In genomic region chr3:25045291-25045690, GRCh38 we compare ENCODE assay signal across 14 cellular contexts.
DNase-seq lines count a peak whose midpoint lies in the region; ATAC-seq and TF ChIP-seq lines count a peak whose summit lies in the region.
"Had no signal": no experiment of that assay in that cellular context is flagged by ENCODE, and none has a peak within 500 bp of the region (broad histone marks: within the 10 kb centered on the region; RNA-seq: fewer than 3 reads in every experiment).

No MANE protein-coding gene starts in this region.

- ATAC-seq in heart left ventricle: peak; percentile 86 to 91 (median 88)
- ATAC-seq in GM19452 (IDR thresholded peaks at IDR 0.05; ENCODE audit: unreplicated experiment): no peak
- ATAC-seq: GM12878 had no signal

- H3K4me3 ChIP-seq in heart left ventricle: no peak overlapping the region
- H3K4me3 ChIP-seq: GM12878 had no signal

- TF ChIP-seq CTCF in heart left ventricle (IDR thresholded peaks at IDR 0.05) (no peak), nephron (IDR thresholded peaks at IDR 0.05; ENCODE audit: unreplicated experiment in 3 of 3) (no peak)

- no peaks in the 10 kb centered on the region for H3K9me3 ChIP-seq in heart left ventricle

- intact Hi-C loops in heart left ventricle (cut with DNase I): loop anchor here in 4 of 10 donors (5.0 to 10.0 kb wide), 3 partner anchors 107 to 380 kb away; partner anchors contain the start of gene RARB (in 1 of the 4)

- H3K4me1 Mint-ChIP-seq in nephron: peaks cover 43% of the 10 kb centered on the region
- H3K4me1 Mint-ChIP-seq: activated naive CD8-positive, alpha-beta T cell treated with anti-CD3 and anti-CD28 coated beads for 36 hours had no signal

- H3K9me3 Mint-ChIP-seq in nephron: peaks cover 6% of the 10 kb centered on the region
- H3K9me3 Mint-ChIP-seq: dendritic cell treated with granulocyte-macrophage colony-stimulating factor and Interleukin-4, amounts not matched to agents 40 ng/mL and 50 ng/mL, for 4 days had no signal

- no peaks in the 10 kb centered on the region for H3K27me3 Mint-ChIP-seq in nephron (ENCODE audit: low read depth)
- H3K27me3 Mint-ChIP-seq: activated naive CD8-positive, alpha-beta T cell treated with anti-CD3 and anti-CD28 coated beads for 36 hours; dendritic cell treated with granulocyte-macrophage colony-stimulating factor and Interleukin-4, amounts not matched to agents 40 ng/mL and 50 ng/mL, for 4 days had no signal

- peak overlapping the region; percentile 67 to 93 (median 83) for H3K27ac Mint-ChIP-seq in nephron
- H3K27ac Mint-ChIP-seq: activated naive CD8-positive, alpha-beta T cell treated with anti-CD3 and anti-CD28 coated beads for 36 hours; dendritic cell treated with granulocyte-macrophage colony-stimulating factor and Interleukin-4, amounts not matched to agents 40 ng/mL and 50 ng/mL, for 4 days had no signal

- peaks cover 0 to 57% (median 22%) of the 10 kb centered on the region in 12 donors for H3K4me1 ChIP-seq in heart left ventricle

- peak; percentile 95 for DNase-seq in COLO829 (ENCODE audit: low spot score)
- peak in 29 of 56 donors; percentile 2 to 60 (median 20) for DNase-seq in amygdala (lab: John Stamatoyannopoulos, UW)
- peak in 3 of 5 donors; percentile 30 to 39 (median 31) for DNase-seq in heart left ventricle
- DNase-seq in stimulated activated naive CD4-positive, alpha-beta T cell treated with Interleukin-2 at 50 U/mL for 16 hours (lab: John Stamatoyannopoulos, UW): no peak
- no peak for DNase-seq in activated naive CD4-positive, alpha-beta T cell (lab: John Stamatoyannopoulos, UW)
- no peak for DNase-seq in NCI-H1436 treated with DMSO at 0.1 percent for 48 hours (lab: John Stamatoyannopoulos, UW)
- DNase-seq: activated naive CD8-positive, alpha-beta T cell treated with anti-CD3 and anti-CD28 coated beads for 36 hours; DMS153; IMR-90; T1000 had no signal

- no peaks in the 10 kb centered on the region for H3K36me3 Mint-ChIP-seq in nephron (ENCODE audit: low read depth)
- H3K36me3 Mint-ChIP-seq: activated naive CD8-positive, alpha-beta T cell treated with anti-CD3 and anti-CD28 coated beads for 36 hours had no signal

- no peaks in the 10 kb centered on the region for H3K27me3 ChIP-seq in heart left ventricle

- WGBS in heart left ventricle, 4 donors: 3 to 27% (median 21%) methylated on average over 3 of the region's 3 CpGs

- no peak for TF ChIP-seq POLR2A in heart left ventricle (IDR thresholded peaks at IDR 0.05)

- no peak overlapping the region for H3K4me3 Mint-ChIP-seq in nephron
- H3K4me3 Mint-ChIP-seq: activated naive CD8-positive, alpha-beta T cell treated with anti-CD3 and anti-CD28 coated beads for 36 hours; dendritic cell treated with granulocyte-macrophage colony-stimulating factor and Interleukin-4, amounts not matched to agents 40 ng/mL and 50 ng/mL, for 4 days had no signal

- H3K27ac ChIP-seq in heart left ventricle: peak overlapping the region in 10 of 12 donors; percentile 6 to 59 (median 21)

- H3K36me3 ChIP-seq in heart left ventricle: no peaks in the 10 kb centered on the region

Comparison
In these comparisons a context has a peak if more than half of its experiments do, and no peak if none do; other contexts are left out.
1. DNase-seq: peak in COLO829 (single experiment), amygdala (29 of 56) and heart left ventricle (3 of 5); none in stimulated activated naive CD4-positive, alpha-beta T cell treated with Interleukin-2 at 50 U/mL for 16 hours (single experiment), activated naive CD4-positive, alpha-beta T cell (0 of 4) and NCI-H1436 treated with DMSO at 0.1 percent for 48 hours (single experiment).